14 cellular contexts compared by ENCODE assay signal in the genomic region with DNA sequence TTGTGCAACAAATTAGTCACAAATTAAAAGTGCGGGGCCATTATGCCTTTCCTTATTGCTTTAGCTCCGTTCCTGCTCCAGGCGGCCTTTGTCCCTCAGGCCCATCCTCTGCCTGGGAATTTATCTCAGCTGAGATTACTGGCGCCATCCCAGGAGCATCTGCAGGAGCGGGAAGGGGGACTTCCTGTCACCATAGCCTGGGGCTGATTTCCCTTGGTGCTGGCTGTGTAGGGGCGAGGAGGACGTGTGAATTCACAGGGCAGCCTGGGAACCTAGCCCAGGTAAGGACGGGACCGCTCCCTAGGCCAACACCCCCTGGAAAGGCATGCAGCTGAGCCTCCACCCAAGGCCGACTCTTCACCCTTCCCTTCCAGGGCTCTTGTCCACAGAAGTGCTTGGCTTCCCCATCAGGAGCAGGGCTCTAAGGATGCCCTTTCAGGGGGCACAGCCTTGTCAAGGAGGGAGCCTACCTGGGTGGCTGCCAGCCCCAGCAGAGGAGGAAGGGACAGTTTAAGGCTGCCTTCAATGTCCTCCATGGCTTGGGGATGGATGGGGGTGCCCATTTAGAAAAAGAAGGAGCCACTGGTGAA.
"Had no signal": no experiment of that assay in that cellular context is flagged by ENCODE, and none has a peak within 500 bp of the region (broad histone marks: within the 10 kb centered on the region; RNA-seq: fewer than 3 reads in every experiment).

No MANE protein-coding gene starts in this region.

- H3K36me3 ChIP-seq: cardiac muscle cell, esophagus squamous epithelium, tibial nerve had no signal

- ATAC-seq: activated CD4-positive, alpha-beta T cell treated with anti-CD3 and anti-CD28 coated beads for 36 hours; activated CD8-positive, alpha-beta T cell treated with anti-CD3 and anti-CD28 coated beads for 36 hours; foreskin keratinocyte; left lobe of liver; stimulated activated naive B cell treated with anti-CD40 and anti-IgM and Interleukin-4, amounts not matched to agents 10 μg/mL and 1 μg/mL and 100 μg/mL, for 72 hours had no signal

- DNase-seq: activated CD4-positive, alpha-beta T cell treated with anti-CD3 and anti-CD28 coated beads for 36 hours; activated CD8-positive, alpha-beta memory T cell treated with anti-CD3 and anti-CD28 coated beads, Interleukin-2, amount 50 U/mL, for 4 hours; activated CD8-positive, alpha-beta T cell treated with anti-CD3 and anti-CD28 coated beads for 36 hours; activated naive CD4-positive, alpha-beta T cell treated with anti-CD3 and anti-CD28 coated beads, Interleukin-2, amount 10 ng/mL, durations not matched to agents 7 days and 5 days; esophagus squamous epithelium; foreskin keratinocyte; mesenchymal stem cell; small intestine; stimulated activated CD4-positive, alpha-beta T cell treated with anti-CD3 and anti-CD28 coated beads, Interleukin-1b, Interleukin-23, amount 100 ng/mL, for 48 hours; stimulated activated naive B cell treated with anti-CD40 and anti-IgM and Interleukin-4, amounts not matched to agents 10 μg/mL and 1 μg/mL and 100 μg/mL, for 72 hours; SW 1271 had no signal

- H3K27ac ChIP-seq: cardiac muscle cell, esophagus squamous epithelium, foreskin keratinocyte, tibial nerve had no signal

- H3K27me3 ChIP-seq: foreskin keratinocyte, tibial nerve had no signal

- H3K4me3 ChIP-seq: cardiac muscle cell, esophagus squamous epithelium, tibial nerve had no signal

- H3K4me1 ChIP-seq: esophagus squamous epithelium, foreskin keratinocyte, tibial nerve had no signal
